15 cellular contexts compared by ENCODE assay signal in the genomic region with DNA sequence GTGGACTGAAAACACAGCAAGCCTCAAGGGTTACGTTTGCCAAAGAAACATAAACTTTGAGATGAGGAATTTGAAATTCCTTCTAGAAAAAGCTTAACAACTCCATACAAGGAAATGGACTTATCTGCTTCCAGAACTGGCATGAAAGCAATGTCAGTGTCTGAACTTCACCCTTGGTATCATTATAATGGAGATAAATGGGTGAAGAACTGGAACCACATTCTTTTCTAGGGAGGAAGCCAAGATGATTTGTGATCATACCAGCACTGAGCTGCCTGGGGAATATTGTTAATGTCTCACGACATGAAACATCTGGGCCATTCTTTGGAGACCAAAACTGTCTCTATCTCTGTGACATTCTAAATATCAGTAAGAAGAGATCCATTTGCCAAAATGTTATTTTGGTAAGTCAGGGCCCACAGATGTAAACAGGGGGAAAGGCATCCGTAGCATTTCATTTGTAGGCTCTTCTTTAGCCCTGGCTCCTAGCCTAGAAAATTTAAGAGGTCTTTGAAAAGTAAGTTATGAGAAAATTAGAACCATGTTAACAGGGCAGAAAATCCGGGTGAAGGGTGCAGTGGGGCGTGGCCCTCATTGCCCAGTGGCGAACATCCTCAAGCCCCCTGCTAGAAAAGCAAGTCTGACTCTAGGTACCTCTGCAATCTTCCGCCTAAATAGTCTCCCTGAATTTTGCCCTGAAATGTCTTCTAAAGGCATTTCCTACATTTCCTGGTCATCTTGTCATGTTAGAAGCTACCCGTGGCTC.
DNase-seq lines count a peak whose midpoint lies in the region; ATAC-seq and TF ChIP-seq lines count a peak whose summit lies in the region.
"Had no signal": no experiment of that assay in that cellular context is flagged by ENCODE, and none has a peak within 500 bp of the region (broad histone marks: within the 10 kb centered on the region; RNA-seq: fewer than 3 reads in every experiment).

No MANE protein-coding gene starts in this region.

- peaks cover 4 to 11% of the 10 kb centered on the region in 2 donors for H3K36me3 ChIP-seq in mucosa of rectum (ENCODE audit: control insufficient read depth in 2 of 2, insufficient read depth in 2 of 2, low read length in 2 of 2)
- H3K36me3 ChIP-seq in upper lobe of right lung: peaks cover under 1% of the 10 kb centered on the region
- peaks cover 57% of the 10 kb centered on the region for H3K36me3 ChIP-seq in BE2C

- H3K27ac ChIP-seq in mucosa of rectum (ENCODE audit: low read depth in 2 of 2, low read length in 2 of 2) (peak overlapping the region; percentile 44 to 54), upper lobe of right lung (peak overlapping the region; percentile 81)
- H3K27ac ChIP-seq: C4-2B had no signal

- H3K9ac ChIP-seq in mucosa of rectum (ENCODE audit: low read depth in 1 of 2, low read length in 2 of 2): no peak overlapping the region

- intact Hi-C loops in Right ventricle myocardium superior (cut with DNase I) (no loop called here), upper lobe of right lung (cut with DNase I) (loop anchor here (10.0 kb wide), 1 partner anchor 363 kb away; no protein-coding TSS in a partner anchor)

- H3K27me3 ChIP-seq in mucosa of rectum (ENCODE audit: control insufficient read depth in 2 of 2, insufficient read depth in 2 of 2, low read length in 2 of 2) (no peaks in the 10 kb centered on the region), upper lobe of right lung (no peaks in the 10 kb centered on the region), BE2C (no peaks in the 10 kb centered on the region)

- peak; percentile 65 for ATAC-seq in SK-N-SH treated with all-trans-retinoic acid at 6 μM for 48 hours
- peak; percentile 70 for ATAC-seq in Right ventricle myocardium superior (ENCODE audit: poor library complexity)
- peak; percentile 25 for ATAC-seq in upper lobe of right lung
- ATAC-seq in GM18505 (IDR thresholded peaks at IDR 0.05; ENCODE audit: unreplicated experiment): no peak
- ATAC-seq in GM18870 (IDR thresholded peaks at IDR 0.05; ENCODE audit: unreplicated experiment): no peak

- H3K4me1 ChIP-seq in mucosa of rectum (ENCODE audit: control insufficient read depth in 2 of 2, insufficient read depth in 2 of 2, low read length in 2 of 2) (peaks cover 0 to 6% of the 10 kb centered on the region in 2 donors), upper lobe of right lung (peaks cover 28% of the 10 kb centered on the region), BE2C (no peaks in the 10 kb centered on the region)

- H3K4me3 ChIP-seq in mucosa of rectum (ENCODE audit: low read length in 2 of 2) (no peak overlapping the region), upper lobe of right lung (no peak overlapping the region), BE2C (ENCODE audit: low read depth, low read length) (no peak overlapping the region)

- H3K9me3 ChIP-seq in mucosa of rectum (ENCODE audit: control insufficient read depth in 2 of 2, low read length in 2 of 2): no peaks in the 10 kb centered on the region
- H3K9me3 ChIP-seq in upper lobe of right lung: no peaks in the 10 kb centered on the region
- H3K9me3 ChIP-seq in BE2C: no peaks in the 10 kb centered on the region; the same call in 1 of the 2 replicates

- TF ChIP-seq POLR2A in GM18505 (IDR thresholded peaks at IDR 0.05; ENCODE audit: borderline replicate concordance, extremely low read depth, insufficient read depth, insufficient read length): no peak

- DNase-seq in Right ventricle myocardium superior (no peak), upper lobe of right lung (no peak), foreskin melanocyte (no peak), BE2C (no peak)
- DNase-seq: caudate nucleus, erythroblast, GDM1, NCI-H1092, NCI-H446, OCI-M1 had no signal

- TF ChIP-seq CTCF in upper lobe of right lung (IDR thresholded peaks at IDR 0.05) (no peak), BE2C (IDR thresholded peaks at IDR 0.05; ENCODE audit: low read depth, low read length) (no peak)

TF ChIP-seq in SK-N-SH treated with all-trans-retinoic acid at 6 μM for 48 hours, 23 proteins besides CTCF, POLR2A, EP300 and RAD21:
- TF ChIP-seq TOX (CRISPR knock-in tag; IDR thresholded peaks at IDR 0.05; ENCODE audit: borderline replicate concordance) (no peak), ISL1 (CRISPR knock-in tag; IDR thresholded peaks at IDR 0.05) (peak; percentile 58)

Comparison
In these comparisons a context has a peak if more than half of its experiments do, and no peak if none do; other contexts are left out.
1. ATAC-seq: peak in SK-N-SH treated with all-trans-retinoic acid at 6 μM for 48 hours (single experiment), Right ventricle myocardium superior (single experiment) and upper lobe of right lung (single experiment); none in GM18505 (single experiment) and GM18870 (single experiment).